16 cellular contexts compared by ENCODE assay signal in the genomic region with DNA sequence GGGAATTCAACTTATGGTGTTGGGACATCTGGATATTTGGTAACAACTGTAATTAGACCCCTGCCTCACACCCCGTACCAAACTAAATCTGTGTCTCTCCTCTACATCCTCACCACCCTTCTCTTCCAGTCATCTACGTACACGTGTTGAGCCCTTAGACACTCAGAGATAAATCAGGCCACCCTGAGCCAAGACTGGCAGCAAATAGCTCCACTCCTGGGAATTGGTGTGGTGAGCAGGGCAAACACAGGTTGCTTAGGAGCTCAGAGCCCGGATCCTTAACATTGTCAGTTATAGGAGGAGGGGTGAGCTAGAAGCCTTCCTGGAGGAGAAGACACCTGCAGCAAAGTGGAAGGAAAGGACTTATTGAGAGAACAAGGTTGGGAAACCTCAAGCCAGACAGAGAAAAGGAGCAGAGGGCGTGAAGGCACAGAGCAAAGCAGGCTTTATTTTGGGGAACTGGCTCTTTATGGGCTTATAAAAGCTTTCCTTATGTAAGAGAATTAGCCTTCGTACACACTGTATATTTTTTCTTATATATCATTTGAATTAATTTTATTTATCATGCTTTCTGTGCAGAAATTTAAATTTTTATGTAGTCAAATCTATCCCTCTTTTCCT. TPM values are rescaled to one million over a fixed set of nuclear protein-coding genes. Genes with fewer than 3 reads are reported as not detected.
A peak's percentile ranks its signal among the peaks of the same experiment; 100 is the strongest.
DNase-seq lines count a peak whose midpoint lies in the region; ATAC-seq and TF ChIP-seq lines count a peak whose summit lies in the region.
"Had no signal": no experiment of that assay in that cellular context is flagged by ENCODE, and none has a peak within 500 bp of the region (broad histone marks: within the 10 kb centered on the region; RNA-seq: fewer than 3 reads in every experiment).

No MANE protein-coding gene starts in this region.

- DNase-seq in left ventricle myocardium superior (no peak), left ventricle myocardium inferior (no peak), NCI-H187 (lab: John Stamatoyannopoulos, UW) (peak; percentile 18 to 24), GM10266 (ENCODE audit: extremely low spot score) (no peak)
- no peak for DNase-seq in activated CD8-positive, alpha-beta T cell treated with anti-CD3 and anti-CD28 coated beads, Interleukin-2, amount 10 ng/mL, durations not matched to agents 7 days and 5 days
- DNase-seq: BE2C, DMS53, HCEC 1CT, NCI-H146, NCI-H2171, NCI-H446 treated with DMSO at 0.1 percent for 48 hours had no signal

- H3K4me1 ChIP-seq in left ventricle myocardium inferior: peaks cover 30% of the 10 kb centered on the region

- CTCF ChIA-PET in activated CD8-positive, alpha-beta T cell treated with anti-CD3 and anti-CD28 coated beads, Interleukin-2, amount 10 ng/mL, durations not matched to agents 7 days and 5 days (lab: Charles Lee): interaction anchor here (1.0 to 1.3 kb wide), 2 partner anchors 18 to 62 kb away, joined by 3 read pairs; no protein-coding TSS in a partner anchor

- H3K4me3 ChIP-seq in left ventricle myocardium inferior: no peak overlapping the region
- H3K4me3 ChIP-seq: GM12878 had no signal

- intact Hi-C loops in left ventricle myocardium superior (cut with micrococcal nuclease): no loop called here
- intact Hi-C loops in left ventricle myocardium inferior (cut with micrococcal nuclease): no loop called here

- H3K36me3 ChIP-seq in left ventricle myocardium inferior: no peaks in the 10 kb centered on the region
- H3K36me3 ChIP-seq: BE2C had no signal

- H3K27me3 ChIP-seq in left ventricle myocardium inferior (ENCODE audit: low read depth): no peaks in the 10 kb centered on the region
- H3K27me3 ChIP-seq: BE2C had no signal

- TF ChIP-seq CTCF in left ventricle myocardium inferior (IDR thresholded peaks at IDR 0.05; ENCODE audit: borderline replicate concordance): no peak
- no peak for TF ChIP-seq CTCF in brain (conservative IDR thresholded peaks at IDR 0.05)
- TF ChIP-seq CTCF in GM10266 (IDR thresholded peaks at IDR 0.05; ENCODE audit: control insufficient read depth, insufficient read depth, low read depth, missing control alignments): no peak

- H3K27ac Mint-ChIP-seq in brain: peak overlapping the region; percentile 46 to 94 (median 65)
- H3K27ac Mint-ChIP-seq in activated CD8-positive, alpha-beta T cell treated with anti-CD3 and anti-CD28 coated beads, Interleukin-2, amount 10 ng/mL, durations not matched to agents 7 days and 5 days: no peak overlapping the region
- H3K27ac Mint-ChIP-seq: T-helper 2 cell treated with Interferon-gamma antibody and Interleukin-4, amounts not matched to agents 5 μg/mL and 100 μg/mL, for 36 hours had no signal

- no peaks in the 10 kb centered on the region for H3K27me3 Mint-ChIP-seq in brain
- H3K27me3 Mint-ChIP-seq in activated CD8-positive, alpha-beta T cell treated with anti-CD3 and anti-CD28 coated beads, Interleukin-2, amount 10 ng/mL, durations not matched to agents 7 days and 5 days (ENCODE audit: low read depth): no peaks in the 10 kb centered on the region

- H3K9me3 ChIP-seq in left ventricle myocardium inferior (replicated peaks): no peaks in the 10 kb centered on the region
- H3K9me3 ChIP-seq: BE2C had no signal

- H3K4me1 Mint-ChIP-seq in brain: peaks cover 92% of the 10 kb centered on the region
- peaks cover 12% of the 10 kb centered on the region for H3K4me1 Mint-ChIP-seq in activated CD8-positive, alpha-beta T cell treated with anti-CD3 and anti-CD28 coated beads, Interleukin-2, amount 10 ng/mL, durations not matched to agents 7 days and 5 days (ENCODE audit: low read depth)

- peak; percentile 12 for ATAC-seq in left ventricle myocardium superior
- no peak for ATAC-seq in activated CD8-positive, alpha-beta T cell treated with anti-CD3 and anti-CD28 coated beads, Interleukin-2, amount 10 ng/mL, durations not matched to agents 7 days and 5 days
- no peak for ATAC-seq in HG02571 (IDR thresholded peaks at IDR 0.05; ENCODE audit: unreplicated experiment)
- ATAC-seq: GM12878, Panc1 had no signal

- peaks cover 0 to 3% (median 0%) of the 10 kb centered on the region in 5 experiments for H3K9me3 Mint-ChIP-seq in brain
- H3K9me3 Mint-ChIP-seq in activated CD8-positive, alpha-beta T cell treated with anti-CD3 and anti-CD28 coated beads, Interleukin-2, amount 10 ng/mL, durations not matched to agents 7 days and 5 days (ENCODE audit: insufficient read depth): no peaks in the 10 kb centered on the region
- H3K9me3 Mint-ChIP-seq: T-helper 2 cell treated with Interferon-gamma antibody and Interleukin-4, amounts not matched to agents 5 μg/mL and 100 μg/mL, for 36 hours had no signal

- POLR2A ChIA-PET in activated CD8-positive, alpha-beta T cell treated with anti-CD3 and anti-CD28 coated beads, Interleukin-2, amount 10 ng/mL, durations not matched to agents 7 days and 5 days (lab: Charles Lee): interaction anchor here (0.5 kb wide), 1 partner anchor 774 kb away, joined by 3 read pairs; no protein-coding TSS in a partner anchor

- H3K4me3 Mint-ChIP-seq in brain: no peak overlapping the region
- H3K4me3 Mint-ChIP-seq in activated CD8-positive, alpha-beta T cell treated with anti-CD3 and anti-CD28 coated beads, Interleukin-2, amount 10 ng/mL, durations not matched to agents 7 days and 5 days: no peak overlapping the region
- H3K4me3 Mint-ChIP-seq: T-helper 2 cell treated with Interferon-gamma antibody and Interleukin-4, amounts not matched to agents 5 μg/mL and 100 μg/mL, for 36 hours had no signal

- no peaks in the 10 kb centered on the region for H3K36me3 Mint-ChIP-seq in brain
- no peaks in the 10 kb centered on the region for H3K36me3 Mint-ChIP-seq in activated CD8-positive, alpha-beta T cell treated with anti-CD3 and anti-CD28 coated beads, Interleukin-2, amount 10 ng/mL, durations not matched to agents 7 days and 5 days (ENCODE audit: low read depth)

- H3K27ac ChIP-seq in left ventricle myocardium inferior (replicated peaks): no peak overlapping the region

RNA-seq across cellular contexts. Expression of gene KLHL35, which starts 36.9 kb away (rescaled TPM):
- total RNA-seq in left ventricle myocardium superior (0.89 TPM), left ventricle myocardium inferior (0.74 TPM)
- polyA plus RNA-seq in brain (ENCODE audit: insufficient read depth, low read depth, low replicate concordance): 12.1 TPM
- under 1 TPM; 0.26 to 0.31 TPM for total RNA-seq in activated CD8-positive, alpha-beta T cell treated with anti-CD3 and anti-CD28 coated beads, Interleukin-2, amount 10 ng/mL, durations not matched to agents 7 days and 5 days

RNA-seq across cellular contexts. Expression of gene GDPD5, which starts 55.8 kb away (rescaled TPM):
- total RNA-seq in left ventricle myocardium superior (8.4 TPM), left ventricle myocardium inferior (4.4 TPM)
- polyA plus RNA-seq in brain (ENCODE audit: insufficient read depth, low read depth, low replicate concordance): 18.9 TPM
- 10 to 100 TPM; 23.1 to 26.6 TPM for total RNA-seq in activated CD8-positive, alpha-beta T cell treated with anti-CD3 and anti-CD28 coated beads, Interleukin-2, amount 10 ng/mL, durations not matched to agents 7 days and 5 days

Comparison
In these comparisons a context has a peak if more than half of its experiments do, and no peak if none do; other contexts are left out.
1. DNase-seq: peak in NCI-H187 (2 of 2); none in left ventricle myocardium superior (single experiment), left ventricle myocardium inferior (single experiment), activated CD8-positive, alpha-beta T cell treated with anti-CD3 and anti-CD28 coated beads, Interleukin-2, amount 10 ng/mL, durations not matched to agents 7 days and 5 days (single experiment) and GM10266 (single experiment).